In genomic region chr3:150965436-150965835, GRCh38 we compare ENCODE assay signal across 32 cellular contexts. TPM values are rescaled to one million over a fixed set of nuclear protein-coding genes. Genes with fewer than 3 reads are reported as not detected.
"Had no signal": no experiment of that assay in that cellular context is flagged by ENCODE, and none has a peak within 500 bp of the region (broad histone marks: within the 10 kb centered on the region; RNA-seq: fewer than 3 reads in every experiment).

No MANE protein-coding gene starts in this region.

- H3K4me3 ChIP-seq: heart right ventricle, left lung, neural progenitor cell, psoas muscle, spleen, suprapubic skin, transverse colon had no signal

- H2AFZ ChIP-seq: neural progenitor cell had no signal

- H3K36me3 ChIP-seq: heart right ventricle, left lung, neural progenitor cell, spleen, suprapubic skin, transverse colon had no signal

- FAIRE-seq: islet of Langerhans had no signal

- H3K9ac ChIP-seq: neural progenitor cell had no signal

- H3K9me3 ChIP-seq: heart right ventricle, left lung, psoas muscle, spleen, suprapubic skin, transverse colon had no signal

- DNase-seq: cerebellar nuclear complex; cortex of kidney; effector CD4-positive, alpha-beta T cell; foreskin melanocyte; glutamatergic neuron; heart right ventricle; hippocampal formation; left cardiac atrium; left lung; mesendoderm; midbrain; naive thymus-derived CD4-positive, alpha-beta T cell; posterior cingulate gyrus; psoas muscle; spleen; stimulated activated CD4-positive, alpha-beta T cell treated with anti-CD3 and anti-CD28 coated beads, Interleukin-4, amount 100 ng/mL, for 4 hours; stimulated activated naive B cell treated with anti-CD40 and anti-IgM and Interleukin-4, amounts not matched to agents 10 μg/mL and 1 μg/mL and 100 μg/mL, for 72 hours; transverse colon had no signal

- H3K4me1 ChIP-seq: heart right ventricle, left lung, psoas muscle, spleen, suprapubic skin, transverse colon had no signal

- H3K27me3 ChIP-seq: left lung, neural progenitor cell, transverse colon had no signal

- H3K4me2 ChIP-seq: neural progenitor cell had no signal

- H3K27ac ChIP-seq: epithelial cell of prostate, heart right ventricle, left lung, neural progenitor cell, psoas muscle, spleen, suprapubic skin, transverse colon had no signal

- ATAC-seq: esophagus mucosa; heart right ventricle; left cardiac atrium; left lung; naive thymus-derived CD4-positive, alpha-beta T cell; psoas muscle; sciatic nerve; stimulated activated naive B cell treated with anti-CD40 and anti-IgM and Interleukin-4, amounts not matched to agents 10 μg/mL and 1 μg/mL and 100 μg/mL, for 72 hours had no signal

RNA-seq across cellular contexts. Expression of gene CLRN1, which starts 7.1 kb away (rescaled TPM):
- total RNA-seq: dermis microvascular lymphatic vessel endothelial cell; esophagus mucosa; heart right ventricle; kidney epithelial cell; left cardiac atrium; left lung; lower leg skin; lung microvascular endothelial cell; mucosa of gallbladder; naive thymus-derived CD4-positive, alpha-beta T cell; osteocyte; psoas muscle; sciatic nerve; skeletal muscle tissue; spleen; suprapubic skin; ureter had no signal
- polyA plus RNA-seq: heart right ventricle; naive thymus-derived CD4-positive, alpha-beta T cell; psoas muscle; spleen had no signal
